Comparison of ENCODE assay signal across 20 cellular contexts in the genomic region with DNA sequence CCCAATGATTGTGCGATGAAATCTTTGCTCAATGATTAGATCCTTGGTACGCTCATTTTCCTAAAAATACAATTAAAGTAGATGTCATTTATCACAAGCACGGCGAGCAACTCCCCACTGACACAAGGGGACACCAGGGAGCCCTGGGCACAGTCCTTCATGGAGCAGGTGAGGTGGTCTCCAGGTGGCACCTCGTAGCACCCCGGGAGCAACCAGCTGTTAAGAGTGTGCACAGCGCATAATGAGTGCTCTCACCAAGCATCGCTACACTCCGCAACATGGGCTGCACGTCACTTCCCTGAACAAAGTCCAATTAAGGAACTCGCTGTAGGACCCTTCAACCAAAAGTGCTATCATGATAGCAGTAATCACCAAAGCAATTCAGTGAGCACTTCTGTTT. TPM values are rescaled to one million over a fixed set of nuclear protein-coding genes. Genes with fewer than 3 reads are reported as not detected.
DNase-seq lines count a peak whose midpoint lies in the region; ATAC-seq, FAIRE-seq and TF ChIP-seq lines count a peak whose summit lies in the region.
"Had no signal": no experiment of that assay in that cellular context is flagged by ENCODE, and none has a peak within 500 bp of the region (broad histone marks: within the 10 kb centered on the region; RNA-seq: fewer than 3 reads in every experiment).

No MANE protein-coding gene starts in this region.

- H3K23ac ChIP-seq in IMR-90 (ENCODE audit: low read depth, low read length) = no peak overlapping the region

- no TSS peak for BruUV-seq in Calu3 (replicated peaks; lab: Mats Ljungman, UMichigan)
- no TSS peak for BruUV-seq in IMR-90 (replicated peaks; lab: Mats Ljungman, UMichigan)

- H3K27me3 Mint-ChIP-seq in Calu3 (ENCODE audit: unreplicated experiment) = no peaks in the 10 kb centered on the region
- H3K27me3 Mint-ChIP-seq in CD4-positive, alpha-beta memory T cell = no peaks in the 10 kb centered on the region
- H3K27me3 Mint-ChIP-seq: CD4-positive, alpha-beta T cell; IgD-negative memory B cell had no signal

- no peak overlapping the region for H2AFZ ChIP-seq in IMR-90 (replicated peaks; ENCODE audit: low read length, poor library complexity)
- H2AFZ ChIP-seq: GM23338 had no signal

- H3K9ac ChIP-seq in IMR-90 (ENCODE audit: low read depth, low read length) = no peak overlapping the region

- H3K36me3 ChIP-seq in IMR-90 (ENCODE audit: control insufficient read depth, insufficient read depth, low read length) (peaks cover 85% of the 10 kb centered on the region), bronchial epithelial cell (ENCODE audit: control insufficient read depth, insufficient read depth, low read length) (peaks cover 47% of the 10 kb centered on the region)
- peaks cover 81% of the 10 kb centered on the region for H3K36me3 ChIP-seq in CD4-positive, alpha-beta memory T cell (ENCODE audit: insufficient read depth, low read length)

- no peak overlapping the region for H2BK120ac ChIP-seq in IMR-90 (ENCODE audit: low read depth, low read length)

- peaks cover 4% of the 10 kb centered on the region for H3K9me1 ChIP-seq in IMR-90 (ENCODE audit: insufficient read depth, low read length)

- H3K4me3 ChIP-seq in IMR-90 (ENCODE audit: insufficient read depth, low read depth, low read length) (no peak overlapping the region), bronchial epithelial cell (ENCODE audit: low read depth, low read length) (no peak overlapping the region), dorsolateral prefrontal cortex (no peak overlapping the region)
- H3K4me3 ChIP-seq in CD4-positive, alpha-beta memory T cell (ENCODE audit: low read length in 2 of 2) = no peak overlapping the region
- H3K4me3 ChIP-seq: A549, GM23338 had no signal

- H3K14ac ChIP-seq in IMR-90 (replicated peaks; ENCODE audit: low read depth, low read length) = no peak overlapping the region

- peak; percentile 73 for FAIRE-seq in bronchial epithelial cell (lab: Jason Lieb, UNC)
- FAIRE-seq: A549, G401.6, GM12891 had no signal

- H2BK20ac ChIP-seq in IMR-90 (ENCODE audit: low read depth, low read length) = no peak overlapping the region

- intact Hi-C loops in Calu3 (cut with micrococcal nuclease; ENCODE audit: unreplicated experiment) (no loop called here), IMR-90 (cut with micrococcal nuclease) (no loop called here), posterior vena cava (cut with DNase I) (loop anchor here in 1 of 2 donors (10.0 kb wide), 1 partner anchor 97 kb away; no protein-coding TSS in a partner anchor), dorsolateral prefrontal cortex (cut with DNase I) (no loop called here)
- intact Hi-C loops in CD4-positive, alpha-beta memory T cell (cut with micrococcal nuclease) = no loop called here

- peaks cover 34 to 82% of the 10 kb centered on the region in 2 experiments for H3K79me1 ChIP-seq in IMR-90 (ENCODE audit: low read depth in 1 of 2, low read length in 2 of 2)

- CTCF ChIA-PET in Calu3 (lab: Charles Lee) = no interaction called here
- CTCF ChIA-PET in IMR-90 (lab: Yijun Ruan, JAX) = no interaction called here
- CTCF ChIA-PET in CD4-positive, alpha-beta memory T cell (lab: Charles Lee; ENCODE audit: partially characterized antibody) = no interaction called here

- H3K56ac ChIP-seq in IMR-90 (ENCODE audit: extremely low read depth, insufficient read depth, low read length) = no peak overlapping the region

- H3K4me1 Mint-ChIP-seq in Calu3 (ENCODE audit: low read depth, unreplicated experiment) = no peaks in the 10 kb centered on the region
- peaks cover 0 to 4% (median 0%) of the 10 kb centered on the region in 4 donors for H3K4me1 Mint-ChIP-seq in CD4-positive, alpha-beta memory T cell
- H3K4me1 Mint-ChIP-seq: GM23338, IgD-negative memory B cell had no signal

- H4K91ac ChIP-seq in IMR-90 (ENCODE audit: insufficient read depth, low read depth, low read length) = no peak overlapping the region

- DNase-seq in Calu3 (no peak), IMR-90 (no peak), bronchial epithelial cell (ENCODE audit: low read depth) (no peak), posterior vena cava (ENCODE audit: low spot score) (peak; percentile 57), dorsolateral prefrontal cortex (no peak), amniotic stem cell (lab: John Stamatoyannopoulos, UW) (no peak)
- no peak for DNase-seq in CD4-positive, alpha-beta memory T cell
- DNase-seq: AML-193; CD4-positive, alpha-beta T cell; H7; HFFc6; KBM-7 had no signal

- no peaks in the 10 kb centered on the region for H3K9me3 Mint-ChIP-seq in Calu3 (ENCODE audit: low read depth, unreplicated experiment)
- H3K9me3 Mint-ChIP-seq in CD4-positive, alpha-beta memory T cell = no peaks in the 10 kb centered on the region
- H3K9me3 Mint-ChIP-seq: CD4-positive, alpha-beta T cell; GM23338; HFFc6; IgD-negative memory B cell had no signal

- no peaks in the 10 kb centered on the region for H3K4me1 ChIP-seq in IMR-90 (ENCODE audit: control insufficient read depth, insufficient read depth, low read length)
- H3K4me1 ChIP-seq in CD4-positive, alpha-beta memory T cell (ENCODE audit: insufficient read depth, low read length) = no peaks in the 10 kb centered on the region
- H3K4me1 ChIP-seq: A549 had no signal

- no peak overlapping the region for H3K4me3 Mint-ChIP-seq in Calu3 (ENCODE audit: low read depth, unreplicated experiment)
- H3K4me3 Mint-ChIP-seq in CD4-positive, alpha-beta memory T cell = no peak overlapping the region
- H3K4me3 Mint-ChIP-seq: CD4-positive, alpha-beta T cell; GM23338; HFFc6; IgD-negative memory B cell had no signal

- H3K4me2 ChIP-seq in IMR-90 (ENCODE audit: low read depth, low read length) = no peak overlapping the region
- H3K4me2 ChIP-seq: A549, GM23338 had no signal

- no peak for TF ChIP-seq RAD21 in IMR-90 (IDR thresholded peaks at IDR 0.05; ENCODE audit: low read length)

- no peak overlapping the region for H3K18ac ChIP-seq in IMR-90 (ENCODE audit: low read depth, low read length)

- peak overlapping the region; percentile 19 for H2AK9ac ChIP-seq in IMR-90 (replicated peaks; ENCODE audit: low read depth, low read length, poor library complexity)

- peak overlapping the region; percentile 50 for H3K27ac Mint-ChIP-seq in Calu3 (ENCODE audit: unreplicated experiment)
- H3K27ac Mint-ChIP-seq in CD4-positive, alpha-beta memory T cell = no peak overlapping the region
- H3K27ac Mint-ChIP-seq: CD4-positive, alpha-beta T cell; GM23338 had no signal

- H4K8ac ChIP-seq in IMR-90 (ENCODE audit: low read depth in 2 of 2, low read length in 2 of 2) = no peak overlapping the region

- no peak overlapping the region for H3K27ac ChIP-seq in IMR-90 (ENCODE audit: insufficient read depth, low read length)
- peak overlapping the region in 1 of 59 donors; percentile 24 for H3K27ac ChIP-seq in dorsolateral prefrontal cortex
- no peak overlapping the region for H3K27ac ChIP-seq in CD4-positive, alpha-beta memory T cell (ENCODE audit: low read depth, low read length)
- H3K27ac ChIP-seq: A549, C4-2B, HL-60 had no signal

- in situ Hi-C loops in IMR-90 (cut with MboI; ENCODE audit: low sequenced_read_pairs) = no loop called here

- no peak overlapping the region for H2BK5ac ChIP-seq in IMR-90 (ENCODE audit: low read depth, low read length, poor library complexity, severe bottlenecking)

- no peak for ATAC-seq in IMR-90 (ENCODE audit: low read depth)
- ATAC-seq: A549, GM23338, HCT116 had no signal

- peaks cover 90% of the 10 kb centered on the region for H4K20me1 ChIP-seq in IMR-90 (ENCODE audit: insufficient read depth, low read length)

- H2AK5ac ChIP-seq in IMR-90 (ENCODE audit: low read depth, low read length) = no peak overlapping the region

- WGBS in IMR-90 (ENCODE audit: extremely low coverage in 2 of 2, insufficient read length in 1 of 2), 2 experiments = 96% methylated on average over 6 of the region's 11 CpGs; no CpG with 5 or more reads in 1 of the 2 experiments

- TF ChIP-seq CTCF in Calu3 (IDR thresholded peaks at IDR 0.05; ENCODE audit: unreplicated experiment) (no peak), IMR-90 (conservative IDR thresholded peaks at IDR 0.05; ENCODE audit: low read depth, low read length) (no peak), bronchial epithelial cell (IDR thresholded peaks at IDR 0.05; ENCODE audit: insufficient read depth, low read length, severe bottlenecking) (no peak), dorsolateral prefrontal cortex (IDR thresholded peaks at IDR 0.05 in 54 of 56, conservative IDR thresholded peaks at IDR 0.05 in 2 of 56; ENCODE audit: low read depth in 1 of 56, partially characterized antibody in 56 of 56) (no peak)

- no peak overlapping the region for H3K4ac ChIP-seq in IMR-90 (ENCODE audit: low read depth, low read length)

- no peaks in the 10 kb centered on the region for H3K9me3 ChIP-seq in IMR-90 (ENCODE audit: control insufficient read depth, insufficient read depth, low read length)
- H3K9me3 ChIP-seq in CD4-positive, alpha-beta memory T cell (ENCODE audit: control insufficient read depth in 1 of 2, low read length in 2 of 2) = no peaks in the 10 kb centered on the region
- H3K9me3 ChIP-seq: A549 had no signal

- dilution Hi-C loops in IMR-90 (cut with HindIII; ENCODE audit: low sequenced_read_pairs, unreplicated experiment) = no loop called here

- no peak overlapping the region for H2BK15ac ChIP-seq in IMR-90 (ENCODE audit: low read depth, low read length)

- H3K27me3 ChIP-seq in IMR-90 (ENCODE audit: control insufficient read depth, insufficient read depth, low read length) (no peaks in the 10 kb centered on the region), bronchial epithelial cell (ENCODE audit: control insufficient read depth, insufficient read depth, low read length) (no peaks in the 10 kb centered on the region), dorsolateral prefrontal cortex (no peaks in the 10 kb centered on the region)
- no peaks in the 10 kb centered on the region for H3K27me3 ChIP-seq in CD4-positive, alpha-beta memory T cell (ENCODE audit: insufficient read depth, low read length)

- peaks cover 90% of the 10 kb centered on the region for H3K36me3 Mint-ChIP-seq in Calu3 (ENCODE audit: insufficient read depth, unreplicated experiment)
- peaks cover 74 to 89% of the 10 kb centered on the region in 2 donors for H3K36me3 Mint-ChIP-seq in CD4-positive, alpha-beta memory T cell

- no peak overlapping the region for H4K5ac ChIP-seq in IMR-90 (ENCODE audit: low read depth, low read length)

- no peak for TF ChIP-seq POLR2A in IMR-90 (IDR thresholded peaks at IDR 0.05; ENCODE audit: low read depth, low read length)

- POLR2A ChIA-PET in IMR-90 (lab: Charles Lee; ENCODE audit: unreplicated experiment) = no interaction called here
- POLR2A ChIA-PET in CD4-positive, alpha-beta memory T cell (lab: Charles Lee; ENCODE audit: partially characterized antibody) = no interaction called here

RNA-seq across cellular contexts. Expression of a gene that starts 59.8 kb away (rescaled TPM):
- total RNA-seq in Calu3 (2022) (7.7 and 8.0 TPM in 2 replicates), IMR-90 (2012; rRNA removed) (0.36 and 0.56 TPM in 2 replicates), bronchial epithelial cell (under 0.01 and 0.13 TPM in 2 replicates), posterior vena cava (under 1 TPM; 0.32 to 0.95 TPM), dorsolateral prefrontal cortex (10 to 100 TPM in 10 of 120 experiments, 1 to 10 TPM in 110; 1.8 to 24.3 (median 6.2) TPM)
- polyA plus RNA-seq in IMR-90 (2012; rRNA removed) = 3.4 and 3.8 TPM in 2 replicates
- 1.0 and 4.4 TPM in 2 replicates for polyA plus RNA-seq in IMR-90 (2012; cell fraction: cytosol; rRNA removed)
- polyA plus RNA-seq in IMR-90 (2012; cell fraction: nucleus; rRNA removed; ENCODE audit: low replicate concordance) = 6.2 and 11.5 TPM in 2 replicates
- total RNA-seq in CD4-positive, alpha-beta memory T cell = under 1 TPM; 0.53 to 0.81 TPM
- polyA plus RNA-seq in CD4-positive, alpha-beta memory T cell = under 1 TPM in 1 of 2 donors, not detected in 1; 0.13 TPM
- polyA plus RNA-seq: IgD-negative memory B cell had no signal
